Comparison of ENCODE assay signal across 8 cellular contexts in genomic region chr3:47578119-47578630, GRCh38. TPM values are rescaled to one million over a fixed set of nuclear protein-coding genes. Genes with fewer than 3 reads are reported as not detected.
DNase-seq lines count a peak whose midpoint lies in the region; ATAC-seq, FAIRE-seq and TF ChIP-seq lines count a peak whose summit lies in the region.

No MANE protein-coding gene starts in this region.

- H3K79me2 ChIP-seq in GM23248 (ENCODE audit: insufficient read depth) = no peaks in the 10 kb centered on the region
- H3K79me2 ChIP-seq in astrocyte (ENCODE audit: insufficient read depth, low read length) = no peaks in the 10 kb centered on the region

- H3K9me2 ChIP-seq in GM23248 (ENCODE audit: insufficient read depth) = no peaks in the 10 kb centered on the region

- WGBS in GM23248 (ENCODE audit: low coverage in 1 of 2, low lambda C conversion rate in 2 of 2, missing lambda C conversion rate in 2 of 2), 2 experiments = 0 to 1% methylated on average over 7 to 36 of the region's 57 CpGs

- H3K36me3 ChIP-seq in GM23248 (ENCODE audit: low read depth) = no peaks in the 10 kb centered on the region
- H3K36me3 ChIP-seq in astrocyte (ENCODE audit: insufficient read depth, low read length) = no peaks in the 10 kb centered on the region
- H3K36me3 ChIP-seq in iPS-15b (ENCODE audit: control insufficient read depth, insufficient read depth, low read length) = no peaks in the 10 kb centered on the region

- in situ Hi-C loops in ACHN (cut with HindIII; ENCODE audit: low pct_ligation_motif_present, low pct_unique_long_range_greater_than_20kb, low sequenced_read_pairs) = no loop called here
- in situ Hi-C loops in GM23248 (cut with MboI) = no loop called here

- POLR2A ChIA-PET in T-cell (lab: Charles Lee) = no interaction called here

- no peak for FAIRE-seq in astrocyte (lab: Jason Lieb, UNC)

- H3K4me3 Mint-ChIP-seq in T-cell = peak overlapping the region; percentile 59 to 65 (median 60)
- H3K4me3 Mint-ChIP-seq in astrocyte (ENCODE audit: unreplicated experiment) = peak overlapping the region; percentile 64

- peaks cover 8 to 25% of the 10 kb centered on the region in 2 donors for H3K27me3 Mint-ChIP-seq in T-cell
- H3K27me3 Mint-ChIP-seq in astrocyte (ENCODE audit: low read depth, unreplicated experiment) = peaks cover 26% of the 10 kb centered on the region

- peak; percentile 55 to 77 (median 68) for ATAC-seq in T-cell (replicated peaks in 1 of 4)
- ATAC-seq in GM19467 (IDR thresholded peaks at IDR 0.05; ENCODE audit: unreplicated experiment) = no peak
- no peak for ATAC-seq in HG02938 (IDR thresholded peaks at IDR 0.05; ENCODE audit: unreplicated experiment)

- H3K9ac ChIP-seq in GM23248 = no peak overlapping the region
- no peak overlapping the region for H3K9ac ChIP-seq in astrocyte (ENCODE audit: low read length)
- no peak overlapping the region for H3K9ac ChIP-seq in iPS-15b (ENCODE audit: low read depth, low read length)

- TF ChIP-seq CTCF in astrocyte (IDR thresholded peaks at IDR 0.05; ENCODE audit: insufficient read depth, low read depth, low read length) = no peak

- no peak overlapping the region for H3K27ac Mint-ChIP-seq in T-cell
- H3K27ac Mint-ChIP-seq in astrocyte (ENCODE audit: unreplicated experiment) = no peak overlapping the region

- H3K4me2 ChIP-seq in GM23248 (ENCODE audit: unreplicated experiment) (peak overlapping the region; percentile 57), astrocyte (ENCODE audit: low read length) (peak overlapping the region; percentile 81)

- peaks cover 3% of the 10 kb centered on the region; the same call in 1 of the 2 replicates for H3F3A ChIP-seq in GM23248 (ENCODE audit: insufficient read depth)

- H3K27me3 ChIP-seq in GM23248 (replicated peaks; ENCODE audit: insufficient read depth) (peaks cover 20% of the 10 kb centered on the region), astrocyte (ENCODE audit: insufficient read depth, low read length) (peaks cover 27% of the 10 kb centered on the region), iPS-15b (ENCODE audit: control insufficient read depth, insufficient read depth, low read length) (peaks cover 39% of the 10 kb centered on the region)

- DNase-seq in ACHN = peak; percentile 15
- DNase-seq in GM23248 = peak; percentile 53
- peak in 26 of 34 experiments; percentile 3 to 36 (median 16) for DNase-seq in T-cell
- no peak for DNase-seq in astrocyte (ENCODE audit: low read depth)
- DNase-seq in stimulated activated CD4-positive, alpha-beta T cell treated with anti-CD3 and anti-CD28 coated beads, Interleukin-15, amount 100 ng/mL, for 1 hour (ENCODE audit: low read depth in 1 of 2, low spot score in 1 of 2) = peak; percentile 12 to 21

- H3K9me3 Mint-ChIP-seq in T-cell (no peaks in the 10 kb centered on the region), astrocyte (ENCODE audit: unreplicated experiment) (no peaks in the 10 kb centered on the region)

- H3K4me1 Mint-ChIP-seq in T-cell (peaks cover 0 to 2% (median 0%) of the 10 kb centered on the region in 3 donors), astrocyte (ENCODE audit: low read depth, unreplicated experiment) (peaks cover 4% of the 10 kb centered on the region)

- H3K9me3 ChIP-seq in GM23248 (ENCODE audit: low read depth) = no peaks in the 10 kb centered on the region
- no peaks in the 10 kb centered on the region for H3K9me3 ChIP-seq in astrocyte (ENCODE audit: insufficient read depth, low read depth, low read length)
- no peaks in the 10 kb centered on the region for H3K9me3 ChIP-seq in iPS-15b (ENCODE audit: control insufficient read depth, insufficient read depth, low read length)

- no peak overlapping the region for H3K27ac ChIP-seq in GM23248
- no peak overlapping the region for H3K27ac ChIP-seq in astrocyte (ENCODE audit: low read depth, low read length)

- H4K20me1 ChIP-seq in GM23248 (ENCODE audit: insufficient read depth) (no peaks in the 10 kb centered on the region), astrocyte (ENCODE audit: insufficient read depth, low read length) (peaks cover 22% of the 10 kb centered on the region)

- peak overlapping the region; percentile 75 for H2AFZ ChIP-seq in GM23248
- H2AFZ ChIP-seq in astrocyte (ENCODE audit: low read depth, low read length) = peak overlapping the region; percentile 60

- H3K4me1 ChIP-seq in GM23248 (ENCODE audit: insufficient read depth) (no peaks in the 10 kb centered on the region), astrocyte (ENCODE audit: insufficient read depth, low read length) (no peaks in the 10 kb centered on the region), iPS-15b (ENCODE audit: control insufficient read depth, insufficient read depth, low read length) (peaks cover 2% of the 10 kb centered on the region)

- CTCF ChIA-PET in T-cell (lab: Charles Lee) = no interaction called here

- no peaks in the 10 kb centered on the region for H3K36me3 Mint-ChIP-seq in T-cell
- H3K36me3 Mint-ChIP-seq in astrocyte (ENCODE audit: low read depth, unreplicated experiment) = peaks cover 4% of the 10 kb centered on the region

- H3K4me3 ChIP-seq in GM23248 (peak overlapping the region; percentile 67), astrocyte (ENCODE audit: insufficient read depth, low read depth, low read length) (peak overlapping the region; percentile 42), iPS-15b (ENCODE audit: low read depth, low read length) (peak overlapping the region; percentile 41)

RNA-seq across cellular contexts. Expression of gene CSPG5, which starts 0.5 kb away (rescaled TPM):
- 0.54 TPM in 1 of 2 replicates, not detected in the other for total RNA-seq in GM23248 (2014; rRNA removed; shearing (Covaris generic))
- not detected in 2 replicates for polyA plus RNA-seq in GM23248 (2016; fragmentation: Nextera tagmentation; extraction: Ambion mirVana)
- total RNA-seq in T-cell (under 1 TPM; 0.12 to 0.75 (median 0.36) TPM), astrocyte (1.2 and 2.2 TPM in 2 replicates)

Comparison
In these comparisons a context has a peak if more than half of its experiments do, and no peak if none do; other contexts are left out.
1. ATAC-seq: peak in T-cell (4 of 4); none in GM19467 (single experiment) and HG02938 (single experiment).
2. Peak in every context shown above with its lines, with median percentiles within 50 percentile points of each other: H3K4me3 ChIP-seq.